1 cellular context compared by ENCODE assay signal in genomic region chr1:61459345-61459744, GRCh38.
TF ChIP-seq lines count a peak whose summit lies in the region.

No MANE protein-coding gene starts in this region.

TF ChIP-seq in GM23338, 12 proteins besides CTCF, POLR2A, EP300 and RAD21 (continued from another document):
- no peak for TF ChIP-seq ZNF462 (CRISPR knock-in tag; IDR thresholded peaks at IDR 0.05)
- TF ChIP-seq EZH2 (IDR thresholded peaks at IDR 0.05; ENCODE audit: low read depth, unreplicated experiment): no peak
- no peak for TF ChIP-seq POLR2AphosphoS5 (IDR thresholded peaks at IDR 0.05; ENCODE audit: low read depth)
- no peak for TF ChIP-seq ZNF331 (CRISPR knock-in tag; IDR thresholded peaks at IDR 0.05; ENCODE audit: low read depth)
- TF ChIP-seq REST (IDR thresholded peaks at IDR 0.05; ENCODE audit: unreplicated experiment): no peak
